ENCODE assay signal across 10 cellular contexts in the genomic region with DNA sequence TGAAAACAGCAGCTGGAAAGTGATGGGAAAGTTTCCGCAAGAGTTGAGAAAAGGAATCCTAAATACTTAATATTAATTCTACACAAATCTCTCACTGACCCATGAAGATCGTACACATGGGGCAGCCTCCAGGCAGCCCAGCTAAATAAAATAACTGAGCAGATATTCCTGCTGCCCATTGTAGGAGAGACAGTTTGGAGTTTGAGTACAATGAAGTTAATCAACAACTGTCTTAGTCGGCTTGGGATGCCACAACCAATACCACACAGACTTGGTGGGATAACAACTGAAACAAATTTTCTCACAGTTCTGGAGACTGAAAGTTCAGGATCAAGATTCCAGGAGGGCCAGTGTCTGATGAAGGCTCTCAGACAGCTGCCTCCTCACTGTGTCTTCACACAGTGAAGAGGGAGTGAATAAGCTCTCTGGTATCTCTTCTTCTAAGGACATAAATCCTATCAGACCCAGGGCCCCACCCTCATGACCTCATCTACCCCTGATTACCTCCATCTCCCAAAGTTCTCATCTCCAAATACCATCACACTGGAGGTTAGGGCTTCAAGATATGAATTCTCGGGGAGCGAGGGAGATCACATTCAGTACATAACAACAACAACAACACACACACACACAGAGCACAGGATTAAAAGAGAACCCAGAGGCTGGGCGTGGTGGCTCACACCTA. TPM values are rescaled to one million over a fixed set of nuclear protein-coding genes. Genes with fewer than 3 reads are reported as not detected.
DNase-seq lines count a peak whose midpoint lies in the region; ATAC-seq, FAIRE-seq and TF ChIP-seq lines count a peak whose summit lies in the region.
"Had no signal": no experiment of that assay in that cellular context is flagged by ENCODE, and none has a peak within 500 bp of the region (broad histone marks: within the 10 kb centered on the region; RNA-seq: fewer than 3 reads in every experiment).

No MANE protein-coding gene starts in this region.

- H3K27me3 Mint-ChIP-seq in activated CD8-positive, alpha-beta T cell treated with anti-CD3 and anti-CD28 coated beads for 36 hours = no peaks in the 10 kb centered on the region

- no peaks in the 10 kb centered on the region for H3K9me3 Mint-ChIP-seq in activated CD8-positive, alpha-beta T cell treated with anti-CD3 and anti-CD28 coated beads for 36 hours

- TF ChIP-seq POLR2A in heart left ventricle (IDR thresholded peaks at IDR 0.05) = no peak

- H3K27ac ChIP-seq in heart left ventricle = peak overlapping the region in 3 of 12 donors; percentile 21 to 37 (median 31)
- H3K27ac ChIP-seq in pancreas = no peak overlapping the region
- H3K27ac ChIP-seq: C4-2B had no signal

- no peak for DNase-seq in heart left ventricle
- no peak for DNase-seq in Right ventricle myocardium superior
- DNase-seq in activated CD8-positive, alpha-beta T cell treated with anti-CD3 and anti-CD28 coated beads for 36 hours = no peak
- DNase-seq in iris pigment epithelial cell (ENCODE audit: low read depth) = peak; percentile 80
- DNase-seq in activated CD8-positive, alpha-beta memory T cell treated with anti-CD3 and anti-CD28 coated beads, Interleukin-2, amount 50 U/mL, for 4 hours = no peak
- DNase-seq in pancreas = no peak
- DNase-seq in NCI-H146 (lab: John Stamatoyannopoulos, UW) = no peak
- DNase-seq: T1000 had no signal

- intact Hi-C loops in heart left ventricle (cut with DNase I) = loop anchor here in 7 of 10 donors (5.0 to 10.0 kb wide), 2 partner anchors 200 to 228 kb away; partner anchors contain the start of gene AP4E1 (in 2 of the 7)
- intact Hi-C loops in Right ventricle myocardium superior (cut with DNase I) = no loop called here
- intact Hi-C loops in activated CD8-positive, alpha-beta T cell treated with anti-CD3 and anti-CD28 coated beads for 36 hours (cut with micrococcal nuclease) = no loop called here
- intact Hi-C loops in pancreas (cut with DNase I) = no loop called here

- peaks cover 0 to 64% (median 22%) of the 10 kb centered on the region in 12 donors for H3K4me1 ChIP-seq in heart left ventricle
- H3K4me1 ChIP-seq in pancreas = peaks cover 0 to 4% (median 0%) of the 10 kb centered on the region in 3 donors

- H3K4me3 ChIP-seq in heart left ventricle (no peak overlapping the region), pancreas (no peak overlapping the region)

- H3K4me1 Mint-ChIP-seq in activated CD8-positive, alpha-beta T cell treated with anti-CD3 and anti-CD28 coated beads for 36 hours (ENCODE audit: low read depth) = peaks cover 28% of the 10 kb centered on the region

- ATAC-seq in heart left ventricle (peak in 3 of 4 donors; percentile 26 to 49 (median 31)), Right ventricle myocardium superior (ENCODE audit: poor library complexity) (no peak), pancreas (no peak), GM21529 (IDR thresholded peaks at IDR 0.05; ENCODE audit: unreplicated experiment) (no peak)
- no peak for ATAC-seq in activated CD8-positive, alpha-beta T cell treated with anti-CD3 and anti-CD28 coated beads for 36 hours

- no peak for TF ChIP-seq CTCF in heart left ventricle (IDR thresholded peaks at IDR 0.05)
- no peak for TF ChIP-seq CTCF in activated CD8-positive, alpha-beta T cell treated with anti-CD3 and anti-CD28 coated beads for 36 hours (IDR thresholded peaks at IDR 0.05)
- no peak for TF ChIP-seq CTCF in pancreas (IDR thresholded peaks at IDR 0.05)

- CTCF ChIA-PET in activated CD8-positive, alpha-beta T cell treated with anti-CD3 and anti-CD28 coated beads for 36 hours (lab: Charles Lee) = interaction anchor here (0.8 to 3.8 kb wide), 8 partner anchors 9 to 231 kb away, joined by 3 to 26 read pairs (median 4); partner anchors contain the start of gene TRPM7

- H3K27ac Mint-ChIP-seq in activated CD8-positive, alpha-beta T cell treated with anti-CD3 and anti-CD28 coated beads for 36 hours = peak overlapping the region; percentile 55

- no peaks in the 10 kb centered on the region for H3K27me3 ChIP-seq in heart left ventricle
- no peaks in the 10 kb centered on the region for H3K27me3 ChIP-seq in pancreas

- WGBS in heart left ventricle, 4 donors = 60 to 71% (median 64%) methylated on average over 6 of the region's 6 CpGs
- WGBS in pancreas, 2 donors = 74 to 76% methylated on average over 6 of the region's 6 CpGs

- peaks cover 19% of the 10 kb centered on the region for H3K36me3 Mint-ChIP-seq in activated CD8-positive, alpha-beta T cell treated with anti-CD3 and anti-CD28 coated beads for 36 hours (ENCODE audit: low read depth)

- POLR2A ChIA-PET in activated CD8-positive, alpha-beta T cell treated with anti-CD3 and anti-CD28 coated beads for 36 hours (lab: Charles Lee) = interaction anchor here (0.7 to 1.5 kb wide), 3 partner anchors 37 to 239 kb away, joined by 3 to 4 read pairs (median 3); no protein-coding TSS in a partner anchor

- no peak overlapping the region for H3K4me3 Mint-ChIP-seq in activated CD8-positive, alpha-beta T cell treated with anti-CD3 and anti-CD28 coated beads for 36 hours

- peaks cover 0 to 24% (median 4%) of the 10 kb centered on the region in 9 donors for H3K36me3 ChIP-seq in heart left ventricle
- no peaks in the 10 kb centered on the region for H3K36me3 ChIP-seq in pancreas

- H3K9me3 ChIP-seq in heart left ventricle (no peaks in the 10 kb centered on the region), pancreas (no peaks in the 10 kb centered on the region)

- no peak for FAIRE-seq in pancreas (lab: Jason Lieb, UNC)

RNA-seq across cellular contexts. Expression of gene TRPM7, which starts 9.7 kb away (rescaled TPM):
- total RNA-seq in heart left ventricle = 10 to 100 TPM; 25.8 to 49.3 (median 31.0) TPM
- polyA plus RNA-seq in heart left ventricle = 10 to 100 TPM; 11.9 to 19.4 TPM
- total RNA-seq in Right ventricle myocardium superior = 27.9 TPM
- 10 to 100 TPM; 38.2 to 38.8 TPM for total RNA-seq in activated CD8-positive, alpha-beta T cell treated with anti-CD3 and anti-CD28 coated beads for 36 hours
- total RNA-seq in pancreas = 10 to 100 TPM; 10.8 to 20.7 (median 14.4) TPM
- 1 to 10 TPM; 4.6 to 8.6 TPM for polyA plus RNA-seq in pancreas

Comparison
In these comparisons a context has a peak if more than half of its experiments do, and no peak if none do; other contexts are left out.
1. ATAC-seq: peak in heart left ventricle (3 of 4); none in Right ventricle myocardium superior (single experiment), activated CD8-positive, alpha-beta T cell treated with anti-CD3 and anti-CD28 coated beads for 36 hours (single experiment), pancreas (0 of 4) and GM21529 (single experiment).
2. intact Hi-C loops: an anchor here in heart left ventricle (5.0 to 10.0 kb wide); none called in Right ventricle myocardium superior, activated CD8-positive, alpha-beta T cell treated with anti-CD3 and anti-CD28 coated beads for 36 hours and pancreas.